In genomic region chr3:148903941-148904340, GRCh38 we compare ENCODE assay signal across 12 cellular contexts. TPM values are rescaled to one million over a fixed set of nuclear protein-coding genes. Genes with fewer than 3 reads are reported as not detected.
"Had no signal": no experiment of that assay in that cellular context is flagged by ENCODE, and none has a peak within 500 bp of the region (broad histone marks: within the 10 kb centered on the region; RNA-seq: fewer than 3 reads in every experiment).

No MANE protein-coding gene starts in this region.

- DNase-seq: GOT3, H7, HFFc6, KBM-7 had no signal

- H3K36me3 Mint-ChIP-seq: IgD-negative memory B cell had no signal

- H3K4me2 ChIP-seq: KMS-11 had no signal

- H3K9me3 Mint-ChIP-seq: HFFc6 had no signal

- H3K4me1 Mint-ChIP-seq: IgD-negative memory B cell had no signal

- H3K4me3 ChIP-seq: HAP-1 had no signal

- H3K4me3 Mint-ChIP-seq: HFFc6, IgD-negative memory B cell had no signal

- H3K36me3 ChIP-seq: HAP-1 had no signal

- H3K4me1 ChIP-seq: HAP-1 had no signal

- H3K27ac Mint-ChIP-seq: IgD-negative memory B cell had no signal

- H3K27ac ChIP-seq: HL-60, KMS-11 had no signal

- H3K9me3 ChIP-seq: HAP-1 had no signal

- H3K9ac ChIP-seq: KMS-11 had no signal

- FAIRE-seq: HepG2 had no signal

- ATAC-seq: HCT116, HepG2 had no signal

RNA-seq across cellular contexts. Expression of gene CPA3, which starts 38.8 kb away (rescaled TPM):
- total RNA-seq: H4, H7, HepG2, HT1080 had no signal
- polyA plus RNA-seq: HepG2, IgD-negative memory B cell had no signal
